ENCODE assay signal across 9 cellular contexts in genomic region chr2:7766302-7766701, GRCh38.
"Had no signal": no experiment of that assay in that cellular context is flagged by ENCODE, and none has a peak within 500 bp of the region (broad histone marks: within the 10 kb centered on the region; RNA-seq: fewer than 3 reads in every experiment).

No MANE protein-coding gene starts in this region.

- ATAC-seq: left lobe of liver had no signal

- DNase-seq: activated CD8-positive, alpha-beta memory T cell treated with anti-CD3 and anti-CD28 coated beads for 24 hours; activated naive CD8-positive, alpha-beta T cell treated with anti-CD3 and anti-CD28 coated beads, Interleukin-2, amount 10 ng/mL, durations not matched to agents 7 days and 5 days; activated T-cell treated with anti-CD3 and anti-CD28 coated beads, Interleukin-2, amount 50 U/mL, for 4 hours; cerebellar nuclear complex; effector CD8-positive, alpha-beta T cell; esophagus squamous epithelium; naive B cell; T-helper 9 cell had no signal

- H3K27ac Mint-ChIP-seq: activated naive CD8-positive, alpha-beta T cell treated with anti-CD3 and anti-CD28 coated beads, Interleukin-2, amount 10 ng/mL, durations not matched to agents 7 days and 5 days had no signal

- H3K27me3 Mint-ChIP-seq: activated naive CD8-positive, alpha-beta T cell treated with anti-CD3 and anti-CD28 coated beads, Interleukin-2, amount 10 ng/mL, durations not matched to agents 7 days and 5 days; naive B cell had no signal

- H3K4me3 Mint-ChIP-seq: activated naive CD8-positive, alpha-beta T cell treated with anti-CD3 and anti-CD28 coated beads, Interleukin-2, amount 10 ng/mL, durations not matched to agents 7 days and 5 days; activated T-cell treated with anti-CD3 and anti-CD28 coated beads, Interleukin-2, amount 50 U/mL, for 4 hours had no signal

- H3K4me1 Mint-ChIP-seq: naive B cell had no signal
